ENCODE assay signal across 10 cellular contexts in genomic region chr16:25374556-25374955, GRCh38.
"Had no signal": no experiment of that assay in that cellular context is flagged by ENCODE, and none has a peak within 500 bp of the region (broad histone marks: within the 10 kb centered on the region; RNA-seq: fewer than 3 reads in every experiment).

No MANE protein-coding gene starts in this region.

- H3K9ac ChIP-seq: GM23248, KMS-11 had no signal

- H3K4me3 Mint-ChIP-seq: H9, HFFc6 had no signal

- DNase-seq: GM23248, GOT3, H9, HCEC 1CT, HFFc6, KBM-7 had no signal

- H3K4me2 ChIP-seq: KMS-11 had no signal

- H3K9me3 Mint-ChIP-seq: IgD-negative memory B cell had no signal

- H3K27ac Mint-ChIP-seq: H9, HFFc6, IgD-negative memory B cell had no signal

- H3K4me1 Mint-ChIP-seq: IgD-negative memory B cell had no signal

- H3K27ac ChIP-seq: GM23248, KMS-11 had no signal

- FAIRE-seq: H54, HTR-8/SVneo had no signal

- H2AFZ ChIP-seq: GM23248 had no signal

- H3K36me3 Mint-ChIP-seq: IgD-negative memory B cell had no signal

- H3K4me3 ChIP-seq: GM23248 had no signal
